ENCODE assay signal across 16 cellular contexts in the genomic region with DNA sequence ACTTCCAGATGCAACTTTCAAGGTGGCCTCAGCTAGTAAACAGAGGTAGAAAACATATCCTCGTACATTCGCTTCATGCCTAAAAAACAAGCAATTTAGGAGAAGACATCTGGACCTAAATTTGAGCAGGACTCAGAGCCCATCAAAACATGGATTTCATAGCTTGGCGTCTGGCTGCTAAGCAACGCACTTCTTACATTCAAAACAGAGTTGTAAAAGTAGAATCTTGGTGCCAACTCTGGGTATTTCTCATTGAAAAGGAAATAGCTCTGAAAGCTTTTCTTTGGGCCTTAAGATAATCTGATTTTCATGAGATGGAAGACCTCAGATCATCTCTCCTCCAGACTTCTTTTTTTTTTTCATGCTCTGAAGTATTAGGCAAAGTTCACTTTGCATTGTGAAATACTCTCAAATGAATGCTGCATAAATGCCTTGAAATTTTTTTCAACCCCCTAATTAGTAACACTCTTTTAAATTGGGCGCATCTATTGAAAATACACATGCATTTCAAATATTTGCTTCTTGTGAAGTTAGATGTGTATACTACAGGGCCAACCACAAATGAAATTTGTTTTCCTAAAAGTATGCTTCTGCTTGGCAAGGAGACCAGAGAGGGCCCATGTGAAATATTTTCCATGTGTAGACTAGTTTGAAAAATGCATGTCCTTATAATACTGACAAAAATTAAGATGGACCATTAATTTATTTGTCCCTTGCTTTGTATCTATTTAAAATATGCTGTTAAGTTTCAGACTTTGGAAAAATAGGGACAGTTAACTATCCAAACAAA. TPM values are rescaled to one million over a fixed set of nuclear protein-coding genes. Genes with fewer than 3 reads are reported as not detected.
DNase-seq lines count a peak whose midpoint lies in the region; ATAC-seq and TF ChIP-seq lines count a peak whose summit lies in the region.
"Had no signal": no experiment of that assay in that cellular context is flagged by ENCODE, and none has a peak within 500 bp of the region (broad histone marks: within the 10 kb centered on the region; RNA-seq: fewer than 3 reads in every experiment).

No MANE protein-coding gene starts in this region.

- ATAC-seq in HG03520 (IDR thresholded peaks at IDR 0.05; ENCODE audit: unreplicated experiment) (no peak), GM18517 (IDR thresholded peaks at IDR 0.05; ENCODE audit: unreplicated experiment) (no peak)
- ATAC-seq: HepG2; right lobe of liver; stimulated activated effector memory CD8-positive, alpha-beta T cell treated with anti-CD3 and anti-CD28 coated beads, Interleukin-12 subunit alpha, Interleukin-12 subunit beta, amount 100 ng/mL, for 72 hours had no signal

- no peaks in the 10 kb centered on the region for H3K27me3 ChIP-seq in skeletal muscle satellite cell (ENCODE audit: control insufficient read depth, insufficient read depth, low read length)

- peak overlapping the region; percentile 22 for H3K9ac ChIP-seq in skeletal muscle satellite cell (ENCODE audit: low read depth, low read length)

- H3K4me3 ChIP-seq in fibroblast of the aortic adventitia (ENCODE audit: low read depth, low read length) = peak overlapping the region; percentile 52
- no peak overlapping the region for H3K4me3 ChIP-seq in skeletal muscle satellite cell (ENCODE audit: low read length)
- H3K4me3 ChIP-seq: colonic mucosa, lung, right lobe of liver had no signal

- no peak for TF ChIP-seq CTCF in fibroblast of the aortic adventitia (IDR thresholded peaks at IDR 0.05; ENCODE audit: insufficient read depth, low read length)

- DNase-seq in EH (ENCODE audit: low read depth) (peak; percentile 52), NCI-H1694 (lab: John Stamatoyannopoulos, UW) (peak; percentile 22), fibroblast of the aortic adventitia (ENCODE audit: low read depth) (peak; percentile 58), COR-L47 (lab: John Stamatoyannopoulos, UW) (no peak)
- DNase-seq: colonic mucosa, DMS79 treated with DMSO at 0.1 percent for 48 hours, NCI-H1092 treated with DMSO at 0.1 percent for 48 hours, NCI-H226, right lobe of liver had no signal

- no peaks in the 10 kb centered on the region for H3K9me3 ChIP-seq in skeletal muscle satellite cell (replicated peaks; ENCODE audit: low read length)
- H3K9me3 ChIP-seq: colonic mucosa, right lobe of liver had no signal

- H3K4me1 ChIP-seq in skeletal muscle satellite cell (ENCODE audit: control insufficient read depth, insufficient read depth, low read length) = peaks cover 27% of the 10 kb centered on the region
- H3K4me1 ChIP-seq: colonic mucosa had no signal

- no peaks in the 10 kb centered on the region for H3K36me3 ChIP-seq in skeletal muscle satellite cell (ENCODE audit: insufficient read depth, low read length)
- H3K36me3 ChIP-seq: colonic mucosa, right lobe of liver had no signal

- peak overlapping the region; percentile 96 for H3K4me2 ChIP-seq in skeletal muscle satellite cell (ENCODE audit: low read length)

RNA-seq across cellular contexts. Expression of gene ADAMTS5, which starts 4.2 kb away (rescaled TPM):
- total RNA-seq in fibroblast of the aortic adventitia (ENCODE audit: low replicate concordance) = 4.6 and 24.0 TPM in 2 replicates
- 24.2 and 41.1 TPM in 2 replicates for total RNA-seq in skeletal muscle satellite cell (2012; rRNA removed)
- total RNA-seq: HepG2, OCI-LY7 had no signal
